In genomic region chrX:68440940-68441339, GRCh38 we compare ENCODE assay signal across 10 cellular contexts. TPM values are rescaled to one million over a fixed set of nuclear protein-coding genes. Genes with fewer than 3 reads are reported as not detected.
A peak's percentile ranks its signal among the peaks of the same experiment; 100 is the strongest.
DNase-seq lines count a peak whose midpoint lies in the region; ATAC-seq and TF ChIP-seq lines count a peak whose summit lies in the region.
"Had no signal": no experiment of that assay in that cellular context is flagged by ENCODE, and none has a peak within 500 bp of the region (broad histone marks: within the 10 kb centered on the region; RNA-seq: fewer than 3 reads in every experiment).

No MANE protein-coding gene starts in this region.

- H3K9me3 ChIP-seq in mucosa of descending colon: no peaks in the 10 kb centered on the region

- no peaks in the 10 kb centered on the region for H3K36me3 ChIP-seq in mucosa of descending colon (ENCODE audit: low read depth)

- TF ChIP-seq CTCF in mucosa of descending colon (IDR thresholded peaks at IDR 0.05): no peak

- no peak overlapping the region for H3K4me3 ChIP-seq in mucosa of descending colon

- DNase-seq in COLO829 (ENCODE audit: low spot score) (peak; percentile 18), NCI-H2171 (lab: John Stamatoyannopoulos, UW) (peak; percentile 1), dedifferentiated amniotic fluid mesenchymal stem cell (ENCODE audit: extremely low spot score) (peak; percentile 51), mucosa of descending colon (peak in 2 of 3 donors; percentile 22 to 79), cerebellar cortex (ENCODE audit: low spot score) (no peak)
- no peak for DNase-seq in activated CD8-positive, alpha-beta memory T cell treated with anti-CD3 and anti-CD28 coated beads, Interleukin-2, amount 50 U/mL, for 48 hours
- DNase-seq in stimulated activated CD4-positive, alpha-beta T cell treated with anti-CD3 and anti-CD28 coated beads, Interleukin-12 subunit alpha, Interleukin-12 subunit beta, amount 100 ng/mL, for 4 hours: no peak
- DNase-seq: effector CD4-positive, alpha-beta T cell; Kasumi-1 had no signal

- H3K4me1 ChIP-seq in mucosa of descending colon (ENCODE audit: low read depth): no peaks in the 10 kb centered on the region

- peak; percentile 60 for ATAC-seq in mucosa of descending colon
- ATAC-seq in HG03108 (IDR thresholded peaks at IDR 0.05; ENCODE audit: unreplicated experiment): no peak

- intact Hi-C loops in mucosa of descending colon (cut with DNase I, micrococcal nuclease): no loop called here

RNA-seq across cellular contexts. Expression of gene OPHN1, which starts 7.6 kb away (rescaled TPM):
- 1 to 10 TPM; 7.5 to 9.5 (median 7.6) TPM for total RNA-seq in mucosa of descending colon

RNA-seq across cellular contexts. Expression of gene YIPF6, which starts 57.9 kb away (rescaled TPM):
- total RNA-seq in mucosa of descending colon: 10 to 100 TPM; 43.4 to 43.9 (median 43.6) TPM

Comparison
In these comparisons a context has a peak if more than half of its experiments do, and no peak if none do; other contexts are left out.
1. DNase-seq: peak in COLO829 (single experiment), NCI-H2171 (single experiment), dedifferentiated amniotic fluid mesenchymal stem cell (single experiment) and mucosa of descending colon (2 of 3); none in cerebellar cortex (single experiment), activated CD8-positive, alpha-beta memory T cell treated with anti-CD3 and anti-CD28 coated beads, Interleukin-2, amount 50 U/mL, for 48 hours (single experiment) and stimulated activated CD4-positive, alpha-beta T cell treated with anti-CD3 and anti-CD28 coated beads, Interleukin-12 subunit alpha, Interleukin-12 subunit beta, amount 100 ng/mL, for 4 hours (single experiment).